ENCODE assay signal across 10 cellular contexts in the genomic region with DNA sequence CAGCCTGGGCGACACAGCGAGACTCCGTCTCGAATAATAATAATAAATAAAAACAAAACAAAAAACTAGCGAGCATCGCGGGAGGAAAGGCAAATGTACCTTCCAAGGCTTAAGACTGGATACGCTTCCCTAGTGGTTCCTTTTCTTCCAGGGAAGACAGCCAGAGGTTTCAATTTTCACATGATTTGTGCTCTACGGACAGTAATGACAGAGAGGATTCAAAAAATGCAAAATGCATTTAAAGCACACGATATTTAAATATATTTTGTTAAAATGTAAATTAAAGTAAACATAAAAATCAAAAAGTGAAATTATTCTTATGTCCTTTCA. TPM values are rescaled to one million over a fixed set of nuclear protein-coding genes. Genes with fewer than 3 reads are reported as not detected.
DNase-seq lines count a peak whose midpoint lies in the region; ATAC-seq and TF ChIP-seq lines count a peak whose summit lies in the region.
"Had no signal": no experiment of that assay in that cellular context is flagged by ENCODE, and none has a peak within 500 bp of the region (broad histone marks: within the 10 kb centered on the region; RNA-seq: fewer than 3 reads in every experiment).

No MANE protein-coding gene starts in this region.

- no peak for TF ChIP-seq EP300 in SK-N-SH (IDR thresholded peaks at IDR 0.05; ENCODE audit: borderline replicate concordance in 1 of 2, low read depth in 1 of 2, low read length in 1 of 2)

- H3K27me3 ChIP-seq in SK-N-SH (ENCODE audit: insufficient read depth): no peaks in the 10 kb centered on the region
- no peaks in the 10 kb centered on the region for H3K27me3 ChIP-seq in smooth muscle cell (ENCODE audit: low read depth)

- DNase-seq in SK-N-SH: no peak
- DNase-seq in foreskin fibroblast: no peak
- DNase-seq in smooth muscle cell (lab: John Stamatoyannopoulos, UW; ENCODE audit: unreplicated experiment): no peak
- no peak for DNase-seq in iPS-NIHi7 (ENCODE audit: extremely low spot score)
- DNase-seq in NAMALWA (ENCODE audit: low spot score): no peak
- no peak for DNase-seq in GM13976 (ENCODE audit: low spot score)
- DNase-seq: 8988T, NCI-H2107 had no signal

- H3K4me2 ChIP-seq in SK-N-SH: peak overlapping the region; percentile 90
- peak overlapping the region; percentile 76 for H3K4me2 ChIP-seq in smooth muscle cell

- WGBS in SK-N-SH (ENCODE audit: low lambda C conversion rate): 25% methylated on average over 10 of the region's 10 CpGs
- WGBS in smooth muscle cell (ENCODE audit: low lambda C conversion rate): 51% methylated on average over 10 of the region's 10 CpGs

- CTCF ChIA-PET in SK-N-SH (lab: Yijun Ruan, JAX): no interaction called here

- peaks cover 5% of the 10 kb centered on the region for H4K20me1 ChIP-seq in SK-N-SH (ENCODE audit: insufficient read depth)
- no peaks in the 10 kb centered on the region for H4K20me1 ChIP-seq in smooth muscle cell (ENCODE audit: low read depth)

- H3K36me3 ChIP-seq in SK-N-SH (replicated peaks in 1 of 2; ENCODE audit: control insufficient read depth in 1 of 2, insufficient read depth in 2 of 2, low read length in 1 of 2): no peaks in the 10 kb centered on the region
- no peaks in the 10 kb centered on the region for H3K36me3 ChIP-seq in smooth muscle cell (ENCODE audit: low read depth)

- H3K79me2 ChIP-seq in SK-N-SH (ENCODE audit: insufficient read depth) (peaks cover 2% of the 10 kb centered on the region), smooth muscle cell (ENCODE audit: low read depth) (peaks cover 1% of the 10 kb centered on the region)

- H3K4me1 ChIP-seq in SK-N-SH (ENCODE audit: control insufficient read depth in 1 of 2, insufficient read depth in 2 of 2, low read depth in 1 of 2, low read length in 1 of 2): peaks cover 0 to 16% of the 10 kb centered on the region in 2 experiments; a peak in 1 of 4 replicates
- H3K4me1 ChIP-seq in smooth muscle cell (ENCODE audit: low read depth): no peaks in the 10 kb centered on the region

- peak overlapping the region; percentile 90 for H2AFZ ChIP-seq in SK-N-SH (ENCODE audit: low read depth)
- peak overlapping the region; percentile 67 for H2AFZ ChIP-seq in smooth muscle cell (ENCODE audit: low read depth)

- no peak for ATAC-seq in SK-N-SH treated with all-trans-retinoic acid at 6 μM for 48 hours

- POLR2A ChIA-PET in SK-N-SH (lab: Yijun Ruan, JAX): no interaction called here

- TF ChIP-seq RAD21 in SK-N-SH (IDR thresholded peaks at IDR 0.05; ENCODE audit: low read length): no peak

- H3K9me2 ChIP-seq in SK-N-SH: no peaks in the 10 kb centered on the region

- no peaks in the 10 kb centered on the region for H3K9me3 ChIP-seq in SK-N-SH
- no peaks in the 10 kb centered on the region for H3K9me3 ChIP-seq in smooth muscle cell (replicated peaks; ENCODE audit: low read depth)

- peaks cover 54% of the 10 kb centered on the region for H3F3A ChIP-seq in SK-N-SH (replicated peaks; ENCODE audit: insufficient read depth)
- peaks cover 28% of the 10 kb centered on the region for H3F3A ChIP-seq in smooth muscle cell (ENCODE audit: low read depth)

- H3K4me3 ChIP-seq in SK-N-SH (ENCODE audit: low read depth in 2 of 2, low read length in 1 of 2) (peak overlapping the region; percentile 38 to 58), foreskin fibroblast (ENCODE audit: low read depth in 1 of 2, low read length in 2 of 2) (peak overlapping the region; percentile 41), smooth muscle cell (peak overlapping the region; percentile 47)

- H3K9ac ChIP-seq in SK-N-SH: no peak overlapping the region; the same call in 1 of the 2 replicates
- no peak overlapping the region for H3K9ac ChIP-seq in smooth muscle cell (ENCODE audit: low read depth)

- TF ChIP-seq CTCF in SK-N-SH (IDR thresholded peaks at IDR 0.05): no peak; the same call in 1 of the 2 replicates
- TF ChIP-seq CTCF in VCaP (conservative IDR thresholded peaks at IDR 0.05): no peak
- TF ChIP-seq CTCF in foreskin fibroblast (IDR thresholded peaks at IDR 0.05; ENCODE audit: low read depth, low read length): no peak
- no peak for TF ChIP-seq CTCF in smooth muscle cell (IDR thresholded peaks at IDR 0.05; ENCODE audit: borderline replicate concordance, insufficient read depth, poor library complexity, severe bottlenecking)
- no peak for TF ChIP-seq CTCF in GM13976 (IDR thresholded peaks at IDR 0.05; ENCODE audit: borderline replicate concordance, control extremely low read depth, extremely low read depth, insufficient read depth, missing control alignments)

- H3K27ac ChIP-seq in SK-N-SH (ENCODE audit: low read depth in 2 of 2, low read length in 1 of 2) (peak overlapping the region in 1 of 2 experiments; percentile 60; a peak in 2 of 4 replicates), VCaP (peak overlapping the region; percentile 64), smooth muscle cell (ENCODE audit: low read depth) (no peak overlapping the region)

- in situ Hi-C loops in GM13976 (cut with MboI; ENCODE audit: low sequenced_read_pairs, unreplicated experiment): no loop called here

TF ChIP-seq in SK-N-SH, 30 proteins besides CTCF, POLR2A, EP300 and RAD21 (continues in another document):
- TF ChIP-seq, protein P1, sequence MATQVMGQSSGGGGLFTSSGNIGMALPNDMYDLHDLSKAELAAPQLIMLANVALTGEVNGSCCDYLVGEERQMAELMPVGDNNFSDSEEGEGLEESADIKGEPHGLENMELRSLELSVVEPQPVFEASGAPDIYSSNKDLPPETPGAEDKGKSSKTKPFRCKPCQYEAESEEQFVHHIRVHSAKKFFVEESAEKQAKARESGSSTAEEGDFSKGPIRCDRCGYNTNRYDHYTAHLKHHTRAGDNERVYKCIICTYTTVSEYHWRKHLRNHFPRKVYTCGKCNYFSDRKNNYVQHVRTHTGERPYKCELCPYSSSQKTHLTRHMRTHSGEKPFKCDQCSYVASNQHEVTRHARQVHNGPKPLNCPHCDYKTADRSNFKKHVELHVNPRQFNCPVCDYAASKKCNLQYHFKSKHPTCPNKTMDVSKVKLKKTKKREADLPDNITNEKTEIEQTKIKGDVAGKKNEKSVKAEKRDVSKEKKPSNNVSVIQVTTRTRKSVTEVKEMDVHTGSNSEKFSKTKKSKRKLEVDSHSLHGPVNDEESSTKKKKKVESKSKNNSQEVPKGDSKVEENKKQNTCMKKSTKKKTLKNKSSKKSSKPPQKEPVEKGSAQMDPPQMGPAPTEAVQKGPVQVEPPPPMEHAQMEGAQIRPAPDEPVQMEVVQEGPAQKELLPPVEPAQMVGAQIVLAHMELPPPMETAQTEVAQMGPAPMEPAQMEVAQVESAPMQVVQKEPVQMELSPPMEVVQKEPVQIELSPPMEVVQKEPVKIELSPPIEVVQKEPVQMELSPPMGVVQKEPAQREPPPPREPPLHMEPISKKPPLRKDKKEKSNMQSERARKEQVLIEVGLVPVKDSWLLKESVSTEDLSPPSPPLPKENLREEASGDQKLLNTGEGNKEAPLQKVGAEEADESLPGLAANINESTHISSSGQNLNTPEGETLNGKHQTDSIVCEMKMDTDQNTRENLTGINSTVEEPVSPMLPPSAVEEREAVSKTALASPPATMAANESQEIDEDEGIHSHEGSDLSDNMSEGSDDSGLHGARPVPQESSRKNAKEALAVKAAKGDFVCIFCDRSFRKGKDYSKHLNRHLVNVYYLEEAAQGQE (IDR thresholded peaks at IDR 0.05; ENCODE audit: low read depth, low read length): no peak
- TF ChIP-seq YY1 (IDR thresholded peaks at IDR 0.05; ENCODE audit: low read depth): no peak

TF ChIP-seq in SK-N-SH treated with all-trans-retinoic acid at 6 μM for 48 hours, 23 proteins besides CTCF, POLR2A, EP300 and RAD21:
- TF ChIP-seq ISL1 (CRISPR knock-in tag; IDR thresholded peaks at IDR 0.05): no peak

RNA-seq across cellular contexts. Expression of a gene that starts 4.3 kb away (rescaled TPM):
- polyA plus RNA-seq in SK-N-SH (2012; rRNA removed) (35.3 and 35.9 TPM in 2 replicates), smooth muscle cell (2.4 and 2.6 TPM in 2 replicates)
- polyA plus RNA-seq in SK-N-SH (2012; cell fraction: cytosol; rRNA removed): 17.4 and 20.2 TPM in 2 replicates
- 123 and 125 TPM in 2 replicates for polyA plus RNA-seq in SK-N-SH (2012; cell fraction: nucleus; rRNA removed)
- total RNA-seq in smooth muscle cell: 6.3 and 7.5 TPM in 2 replicates

RNA-seq across cellular contexts. Expression of a gene that starts 13.8 kb away (rescaled TPM):
- polyA plus RNA-seq in SK-N-SH (2012; rRNA removed) (2.0 and 3.5 TPM in 2 replicates), smooth muscle cell (0.45 TPM in 1 of 2 replicates, not detected in the other)
- 2.8 and 2.9 TPM in 2 replicates for polyA plus RNA-seq in SK-N-SH (2012; cell fraction: cytosol; rRNA removed)
- 2.4 and 3.9 TPM in 2 replicates for polyA plus RNA-seq in SK-N-SH (2012; cell fraction: nucleus; rRNA removed)
- total RNA-seq in smooth muscle cell: 3.4 TPM in 1 of 2 replicates, not detected in the other

RNA-seq across cellular contexts. Expression of a gene that starts 24.9 kb away (rescaled TPM):
- polyA plus RNA-seq in SK-N-SH (2012; rRNA removed) (4,191 and 4,715 TPM in 2 replicates), smooth muscle cell (617 and 686 TPM in 2 replicates)
- polyA plus RNA-seq in SK-N-SH (2012; cell fraction: cytosol; rRNA removed): 3,130 and 3,829 TPM in 2 replicates
- 1,982 and 2,553 TPM in 2 replicates for polyA plus RNA-seq in SK-N-SH (2012; cell fraction: nucleus; rRNA removed)
- total RNA-seq in smooth muscle cell: 2,098 and 2,144 TPM in 2 replicates

RNA-seq across cellular contexts. Expression of a gene that starts 42.2 kb away (rescaled TPM):
- polyA plus RNA-seq in SK-N-SH (2012; rRNA removed): 6.4 and 10.6 TPM in 2 replicates
- polyA plus RNA-seq in SK-N-SH (2012; cell fraction: cytosol; rRNA removed): 5.2 and 6.2 TPM in 2 replicates
- 34.7 and 38.0 TPM in 2 replicates for polyA plus RNA-seq in SK-N-SH (2012; cell fraction: nucleus; rRNA removed)
- 5.0 and 6.9 TPM in 2 replicates for total RNA-seq in smooth muscle cell
- polyA plus RNA-seq in smooth muscle cell: 3.2 and 4.8 TPM in 2 replicates
